In genomic region chr15:31372635-31373091, GRCh38 we compare ENCODE assay signal across 8 cellular contexts.
A peak's percentile ranks its signal among the peaks of the same experiment; 100 is the strongest.
DNase-seq lines count a peak whose midpoint lies in the region; ATAC-seq, FAIRE-seq and TF ChIP-seq lines count a peak whose summit lies in the region.
"Had no signal": no experiment of that assay in that cellular context is flagged by ENCODE, and none has a peak within 500 bp of the region (broad histone marks: within the 10 kb centered on the region; RNA-seq: fewer than 3 reads in every experiment).

No MANE protein-coding gene starts in this region.

- H3K36me3 ChIP-seq in subcutaneous abdominal adipose tissue (ENCODE audit: control insufficient read depth in 5 of 5, insufficient read depth in 5 of 5, low read length in 5 of 5): peaks cover 0 to 36% (median 33%) of the 10 kb centered on the region in 5 donors

- no peak overlapping the region for H3K27ac Mint-ChIP-seq in stimulated activated memory B cell treated with anti-CD40 and anti-IgM and Interleukin-4, amounts not matched to agents 10 μg/mL and 1 μg/mL and 100 μg/mL, for 72 hours

- peaks cover 0 to 4% (median 0%) of the 10 kb centered on the region in 5 donors for H3K9me3 ChIP-seq in subcutaneous abdominal adipose tissue (ENCODE audit: control insufficient read depth in 5 of 5, low read length in 5 of 5)

- H3K4me1 ChIP-seq in subcutaneous abdominal adipose tissue (ENCODE audit: control insufficient read depth in 5 of 5, insufficient read depth in 5 of 5, low read length in 5 of 5): peaks cover 8 to 71% (median 53%) of the 10 kb centered on the region in 5 donors

- no peak overlapping the region for H3K9ac ChIP-seq in subcutaneous abdominal adipose tissue (ENCODE audit: low read length in 5 of 5)

- DNase-seq in HTR-8/SVneo (ENCODE audit: insufficient read length, low spot score): peak; percentile 47
- DNase-seq in astrocyte of the spinal cord (ENCODE audit: low read depth, low spot score): peak; percentile 62
- DNase-seq in iPS-NIHi7 (ENCODE audit: extremely low spot score): peak; percentile 82
- no peak for DNase-seq in NCI-H128 (lab: John Stamatoyannopoulos, UW; ENCODE audit: unreplicated experiment)
- no peak for DNase-seq in NK-92 (lab: John Stamatoyannopoulos, UW; ENCODE audit: unreplicated experiment)

- no peaks in the 10 kb centered on the region for H3K9me3 Mint-ChIP-seq in stimulated activated memory B cell treated with anti-CD40 and anti-IgM and Interleukin-4, amounts not matched to agents 10 μg/mL and 1 μg/mL and 100 μg/mL, for 72 hours
- H3K9me3 Mint-ChIP-seq: stimulated activated effector memory CD8-positive, alpha-beta T cell treated with anti-CD3 and anti-CD28 coated beads, Interleukin-12 subunit alpha, Interleukin-12 subunit beta, amount 100 ng/mL, for 72 hours had no signal

- ATAC-seq in stimulated activated memory B cell treated with anti-CD40 and anti-IgM and Interleukin-4, amounts not matched to agents 10 μg/mL and 1 μg/mL and 100 μg/mL, for 72 hours: no peak
- ATAC-seq: stimulated activated effector memory CD8-positive, alpha-beta T cell treated with anti-CD3 and anti-CD28 coated beads, Interleukin-12 subunit alpha, Interleukin-12 subunit beta, amount 100 ng/mL, for 72 hours had no signal

- peaks cover 71% of the 10 kb centered on the region for H3K4me1 Mint-ChIP-seq in stimulated activated memory B cell treated with anti-CD40 and anti-IgM and Interleukin-4, amounts not matched to agents 10 μg/mL and 1 μg/mL and 100 μg/mL, for 72 hours

- no peak for FAIRE-seq in HTR-8/SVneo (lab: Jason Lieb, UNC)

- in situ Hi-C loops in astrocyte of the spinal cord (cut with HindIII; ENCODE audit: low sequenced_read_pairs): no loop called here

- no peaks in the 10 kb centered on the region for H3K27me3 ChIP-seq in subcutaneous abdominal adipose tissue (ENCODE audit: control insufficient read depth in 5 of 5, insufficient read depth in 4 of 5, low read length in 5 of 5)

- no peak overlapping the region for H3K4me3 ChIP-seq in astrocyte of the spinal cord (ENCODE audit: low read depth, low read length)
- no peak overlapping the region for H3K4me3 ChIP-seq in subcutaneous abdominal adipose tissue (ENCODE audit: low read depth in 1 of 5, low read length in 5 of 5)

- no peak overlapping the region for H3K4me3 Mint-ChIP-seq in stimulated activated memory B cell treated with anti-CD40 and anti-IgM and Interleukin-4, amounts not matched to agents 10 μg/mL and 1 μg/mL and 100 μg/mL, for 72 hours
- H3K4me3 Mint-ChIP-seq: stimulated activated effector memory CD8-positive, alpha-beta T cell treated with anti-CD3 and anti-CD28 coated beads, Interleukin-12 subunit alpha, Interleukin-12 subunit beta, amount 100 ng/mL, for 72 hours had no signal

- no peak for TF ChIP-seq CTCF in astrocyte of the spinal cord (IDR thresholded peaks at IDR 0.05; ENCODE audit: low read depth, low read length)

- peak overlapping the region; percentile 62 for H3K27ac ChIP-seq in subcutaneous abdominal adipose tissue (ENCODE audit: low read depth, low read length)

- H3K36me3 Mint-ChIP-seq in stimulated activated memory B cell treated with anti-CD40 and anti-IgM and Interleukin-4, amounts not matched to agents 10 μg/mL and 1 μg/mL and 100 μg/mL, for 72 hours: peaks cover 33% of the 10 kb centered on the region

- H3K27me3 Mint-ChIP-seq in stimulated activated memory B cell treated with anti-CD40 and anti-IgM and Interleukin-4, amounts not matched to agents 10 μg/mL and 1 μg/mL and 100 μg/mL, for 72 hours: no peaks in the 10 kb centered on the region

Comparison
In these comparisons a context has a peak if more than half of its experiments do, and no peak if none do; other contexts are left out.
1. DNase-seq: peak in HTR-8/SVneo (single experiment), astrocyte of the spinal cord (single experiment) and iPS-NIHi7 (single experiment); none in NCI-H128 (single experiment) and NK-92 (single experiment).